ENCODE assay signal across 1 cellular context in genomic region chr16:68088130-68088972, GRCh38.
TF ChIP-seq lines count a peak whose summit lies in the region.

No MANE protein-coding gene starts in this region.

TF ChIP-seq in IMR-90, 13 proteins besides CTCF, POLR2A, EP300 and RAD21:
- TF ChIP-seq NFE2L2 (IDR thresholded peaks at IDR 0.05; ENCODE audit: low read depth, low read length) (no peak), MAZ (IDR thresholded peaks at IDR 0.05; ENCODE audit: borderline replicate concordance, low read depth, low read length) (no peak), CEBPB (IDR thresholded peaks at IDR 0.05; ENCODE audit: low read depth, low read length) (no peak), RCOR1 (IDR thresholded peaks at IDR 0.05; ENCODE audit: insufficient replicate concordance, low read length) (no peak), BHLHE40 (IDR thresholded peaks at IDR 0.05; ENCODE audit: low read depth, low read length) (no peak), MXI1 (IDR thresholded peaks at IDR 0.05; ENCODE audit: borderline replicate concordance, low read depth, low read length) (no peak), FOS (IDR thresholded peaks at IDR 0.05; ENCODE audit: low read depth, low read length) (no peak), SMC3 (IDR thresholded peaks at IDR 0.05; ENCODE audit: low read depth, low read length) (no peak), ELK1 (IDR thresholded peaks at IDR 0.05; ENCODE audit: borderline replicate concordance, low read depth, low read length) (no peak), RFX5 (IDR thresholded peaks at IDR 0.05; ENCODE audit: low read depth, low read length) (no peak), CHD1 (IDR thresholded peaks at IDR 0.05; ENCODE audit: low read depth, low read length) (no peak), MAFK (IDR thresholded peaks at IDR 0.05; ENCODE audit: low read depth, low read length) (no peak)
- TF ChIP-seq, protein P1, sequence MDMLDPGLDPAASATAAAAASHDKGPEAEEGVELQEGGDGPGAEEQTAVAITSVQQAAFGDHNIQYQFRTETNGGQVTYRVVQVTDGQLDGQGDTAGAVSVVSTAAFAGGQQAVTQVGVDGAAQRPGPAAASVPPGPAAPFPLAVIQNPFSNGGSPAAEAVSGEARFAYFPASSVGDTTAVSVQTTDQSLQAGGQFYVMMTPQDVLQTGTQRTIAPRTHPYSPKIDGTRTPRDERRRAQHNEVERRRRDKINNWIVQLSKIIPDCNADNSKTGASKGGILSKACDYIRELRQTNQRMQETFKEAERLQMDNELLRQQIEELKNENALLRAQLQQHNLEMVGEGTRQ (IDR thresholded peaks at IDR 0.05; ENCODE audit: low read depth, low read length) = no peak
TF ChIP-seq in IMR-90: peak in this region for 0.
